12 cellular contexts compared by ENCODE assay signal in the genomic region with DNA sequence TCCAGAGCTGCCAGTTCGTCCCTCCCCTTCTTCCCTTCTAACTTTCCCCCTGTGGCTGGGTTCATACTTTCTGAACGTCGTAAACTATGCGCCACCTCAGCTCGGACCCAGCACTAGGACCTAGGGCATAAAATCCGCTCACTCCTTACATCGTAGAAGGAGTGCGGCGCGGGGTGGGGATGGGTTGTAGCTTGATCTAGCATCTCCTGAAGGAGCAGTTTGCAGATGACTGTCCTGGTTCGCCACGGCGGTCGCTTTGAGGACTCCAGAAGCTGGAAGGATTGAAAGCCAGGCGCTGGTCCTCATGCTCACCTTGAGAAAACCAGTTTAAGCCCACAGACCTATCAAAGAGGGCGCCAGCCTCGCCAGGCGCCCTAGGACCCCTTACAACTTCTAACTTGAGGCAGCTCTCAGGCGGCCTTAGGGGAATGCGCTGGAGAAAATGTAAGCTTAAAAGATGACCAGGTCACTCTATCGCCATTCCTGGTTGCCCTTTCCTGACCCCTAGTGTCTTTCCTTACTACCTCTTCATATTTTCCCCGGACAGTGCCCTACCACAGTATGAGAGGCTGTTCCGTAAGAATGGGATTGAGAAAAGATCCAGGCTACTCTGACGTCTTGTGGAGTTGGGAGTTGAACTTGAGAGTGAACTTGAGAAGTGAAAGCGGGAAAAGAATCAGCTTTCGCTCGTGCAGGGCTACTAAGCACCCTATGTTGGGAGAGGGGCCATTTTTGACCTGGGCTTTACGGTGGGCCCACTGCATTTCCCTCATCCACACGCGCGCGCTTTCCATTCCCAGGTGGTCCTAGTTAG. TPM values are rescaled to one million over a fixed set of nuclear protein-coding genes. Genes with fewer than 3 reads are reported as not detected.
DNase-seq lines count a peak whose midpoint lies in the region; ATAC-seq, FAIRE-seq and TF ChIP-seq lines count a peak whose summit lies in the region.
"Had no signal": no experiment of that assay in that cellular context is flagged by ENCODE, and none has a peak within 500 bp of the region (broad histone marks: within the 10 kb centered on the region; RNA-seq: fewer than 3 reads in every experiment).

No MANE protein-coding gene starts in this region.

- peak overlapping the region; percentile 96 for H3K4me2 ChIP-seq in astrocyte (ENCODE audit: low read length)

- H3K79me2 ChIP-seq in astrocyte (ENCODE audit: insufficient read depth, low read length): peaks cover 3% of the 10 kb centered on the region

- H3K9me3 Mint-ChIP-seq in IgD-negative memory B cell (no peaks in the 10 kb centered on the region), astrocyte (ENCODE audit: unreplicated experiment) (no peaks in the 10 kb centered on the region), immature natural killer cell (peaks cover 0 to 3% (median 0%) of the 10 kb centered on the region in 6 donors)
- no peaks in the 10 kb centered on the region for H3K9me3 Mint-ChIP-seq in stimulated activated memory B cell treated with anti-CD40 and anti-IgM and Interleukin-4, amounts not matched to agents 10 μg/mL and 1 μg/mL and 100 μg/mL, for 72 hours

- peak overlapping the region; percentile 75 for H3K4me3 ChIP-seq in astrocyte (ENCODE audit: insufficient read depth, low read depth, low read length)
- H3K4me3 ChIP-seq: GM12878 had no signal

- H4K20me1 ChIP-seq in astrocyte (ENCODE audit: insufficient read depth, low read length): no peaks in the 10 kb centered on the region

- peaks cover 6 to 20% (median 10%) of the 10 kb centered on the region in 3 donors for H3K4me1 Mint-ChIP-seq in IgD-negative memory B cell
- H3K4me1 Mint-ChIP-seq in astrocyte (ENCODE audit: low read depth, unreplicated experiment): peaks cover 4% of the 10 kb centered on the region
- peaks cover 38 to 48% of the 10 kb centered on the region in 2 donors for H3K4me1 Mint-ChIP-seq in immature natural killer cell
- H3K4me1 Mint-ChIP-seq in stimulated activated memory B cell treated with anti-CD40 and anti-IgM and Interleukin-4, amounts not matched to agents 10 μg/mL and 1 μg/mL and 100 μg/mL, for 72 hours: peaks cover 44% of the 10 kb centered on the region

- peak overlapping the region; percentile 38 for H3K9ac ChIP-seq in astrocyte (ENCODE audit: low read length)

- no peak for FAIRE-seq in astrocyte (lab: Jason Lieb, UNC)
- FAIRE-seq: GM12878, TTC549 had no signal

- H3K9me3 ChIP-seq in astrocyte (ENCODE audit: insufficient read depth, low read depth, low read length): no peaks in the 10 kb centered on the region

- peak overlapping the region; percentile 31 to 92 (median 59) for H3K4me3 Mint-ChIP-seq in IgD-negative memory B cell
- peak overlapping the region; percentile 79 for H3K4me3 Mint-ChIP-seq in astrocyte (ENCODE audit: unreplicated experiment)
- peak overlapping the region; percentile 79 to 100 (median 86) for H3K4me3 Mint-ChIP-seq in immature natural killer cell
- H3K4me3 Mint-ChIP-seq in stimulated activated memory B cell treated with anti-CD40 and anti-IgM and Interleukin-4, amounts not matched to agents 10 μg/mL and 1 μg/mL and 100 μg/mL, for 72 hours: peak overlapping the region; percentile 54

- H3K27me3 Mint-ChIP-seq in IgD-negative memory B cell: peaks cover 39% of the 10 kb centered on the region
- peaks cover 44% of the 10 kb centered on the region for H3K27me3 Mint-ChIP-seq in astrocyte (ENCODE audit: low read depth, unreplicated experiment)
- peaks cover 22 to 27% (median 27%) of the 10 kb centered on the region in 3 donors for H3K27me3 Mint-ChIP-seq in immature natural killer cell (ENCODE audit: low read depth in 3 of 3)
- H3K27me3 Mint-ChIP-seq in stimulated activated memory B cell treated with anti-CD40 and anti-IgM and Interleukin-4, amounts not matched to agents 10 μg/mL and 1 μg/mL and 100 μg/mL, for 72 hours: peaks cover 51% of the 10 kb centered on the region

- H3K36me3 Mint-ChIP-seq in IgD-negative memory B cell: no peaks in the 10 kb centered on the region
- H3K36me3 Mint-ChIP-seq in astrocyte (ENCODE audit: low read depth, unreplicated experiment): no peaks in the 10 kb centered on the region
- no peaks in the 10 kb centered on the region for H3K36me3 Mint-ChIP-seq in immature natural killer cell
- no peaks in the 10 kb centered on the region for H3K36me3 Mint-ChIP-seq in stimulated activated memory B cell treated with anti-CD40 and anti-IgM and Interleukin-4, amounts not matched to agents 10 μg/mL and 1 μg/mL and 100 μg/mL, for 72 hours

- no peak for TF ChIP-seq CTCF in astrocyte (IDR thresholded peaks at IDR 0.05; ENCODE audit: insufficient read depth, low read depth, low read length)

- no peaks in the 10 kb centered on the region for H3K36me3 ChIP-seq in astrocyte (ENCODE audit: insufficient read depth, low read length)

- no peak overlapping the region for H3K27ac ChIP-seq in astrocyte (ENCODE audit: low read depth, low read length)

- ATAC-seq in stimulated activated memory B cell treated with anti-CD40 and anti-IgM and Interleukin-4, amounts not matched to agents 10 μg/mL and 1 μg/mL and 100 μg/mL, for 72 hours: no peak
- no peak for ATAC-seq in GM18519 (IDR thresholded peaks at IDR 0.05; ENCODE audit: low FRiP score, unreplicated experiment)
- ATAC-seq: GM12878 had no signal

- H2AFZ ChIP-seq in astrocyte (ENCODE audit: low read depth, low read length): peak overlapping the region; percentile 87

- peaks cover 14% of the 10 kb centered on the region for H3K27me3 ChIP-seq in astrocyte (ENCODE audit: insufficient read depth, low read length)

- H3K27ac Mint-ChIP-seq in IgD-negative memory B cell: peak overlapping the region in 1 of 3 donors; percentile 78
- no peak overlapping the region for H3K27ac Mint-ChIP-seq in astrocyte (ENCODE audit: unreplicated experiment)
- H3K27ac Mint-ChIP-seq in immature natural killer cell: no peak overlapping the region
- no peak overlapping the region for H3K27ac Mint-ChIP-seq in stimulated activated memory B cell treated with anti-CD40 and anti-IgM and Interleukin-4, amounts not matched to agents 10 μg/mL and 1 μg/mL and 100 μg/mL, for 72 hours

- peaks cover 10% of the 10 kb centered on the region for H3K4me1 ChIP-seq in astrocyte (ENCODE audit: insufficient read depth, low read length)

- DNase-seq in astrocyte (ENCODE audit: low read depth) (peak; percentile 19), immature natural killer cell (peak in 1 of 3 donors; percentile 2), NCI-H748 (lab: John Stamatoyannopoulos, UW; ENCODE audit: unreplicated experiment) (no peak), DMS153 treated with DMSO at 0.1 percent for 48 hours (lab: John Stamatoyannopoulos, UW; ENCODE audit: unreplicated experiment) (no peak), NCI-H226 (no peak)
- DNase-seq: NCI-H345; stimulated activated CD4-positive, alpha-beta T cell treated with anti-CD3 and anti-CD28 coated beads, Interleukin-12 subunit alpha, Interleukin-12 subunit beta, amount 100 ng/mL, for 4 hours had no signal

RNA-seq across cellular contexts. Expression of gene RORB, which starts 2.8 kb away (rescaled TPM):
- polyA plus RNA-seq in IgD-negative memory B cell: not detected
- total RNA-seq in astrocyte: 0.11 and 0.17 TPM in 2 replicates
- under 1 TPM in 2 of 3 donors, not detected in 1; 0.26 to 0.53 TPM for polyA plus RNA-seq in immature natural killer cell
